ENCODE assay signal across 2 cellular contexts in genomic region chr5:178121450-178122276, GRCh38.
TF ChIP-seq lines count a peak whose summit lies in the region.

No MANE protein-coding gene starts in this region.

TF ChIP-seq in IMR-90, 13 proteins besides CTCF, POLR2A, EP300 and RAD21:
- TF ChIP-seq RCOR1 (IDR thresholded peaks at IDR 0.05; ENCODE audit: insufficient replicate concordance, low read length), result no peak
- TF ChIP-seq ELK1 (IDR thresholded peaks at IDR 0.05; ENCODE audit: borderline replicate concordance, low read depth, low read length), result no peak
- TF ChIP-seq USF2 (IDR thresholded peaks at IDR 0.05; ENCODE audit: low read depth, low read length), result no peak
- TF ChIP-seq RFX5 (IDR thresholded peaks at IDR 0.05; ENCODE audit: low read depth, low read length), result no peak
TF ChIP-seq in IMR-90: peak in this region for 0.

TF ChIP-seq in GM12878, 131 proteins besides CTCF, POLR2A, EP300 and RAD21:
- no peak for TF ChIP-seq CEBPB (IDR thresholded peaks at IDR 0.05; ENCODE audit: borderline replicate concordance in 1 of 2, low read depth in 2 of 2, low read length in 2 of 2)
- no peak for TF ChIP-seq SPI1 (IDR thresholded peaks at IDR 0.05; ENCODE audit: borderline replicate concordance, insufficient read depth, low read depth, low read length)
- no peak for TF ChIP-seq DPF2 (IDR thresholded peaks at IDR 0.05)
- TF ChIP-seq ZNF207 (IDR thresholded peaks at IDR 0.05; ENCODE audit: borderline replicate concordance), result no peak
- TF ChIP-seq NFIC (IDR thresholded peaks at IDR 0.05; ENCODE audit: low read depth, low read length), result no peak
